Comparison of ENCODE assay signal across 15 cellular contexts in the genomic region with DNA sequence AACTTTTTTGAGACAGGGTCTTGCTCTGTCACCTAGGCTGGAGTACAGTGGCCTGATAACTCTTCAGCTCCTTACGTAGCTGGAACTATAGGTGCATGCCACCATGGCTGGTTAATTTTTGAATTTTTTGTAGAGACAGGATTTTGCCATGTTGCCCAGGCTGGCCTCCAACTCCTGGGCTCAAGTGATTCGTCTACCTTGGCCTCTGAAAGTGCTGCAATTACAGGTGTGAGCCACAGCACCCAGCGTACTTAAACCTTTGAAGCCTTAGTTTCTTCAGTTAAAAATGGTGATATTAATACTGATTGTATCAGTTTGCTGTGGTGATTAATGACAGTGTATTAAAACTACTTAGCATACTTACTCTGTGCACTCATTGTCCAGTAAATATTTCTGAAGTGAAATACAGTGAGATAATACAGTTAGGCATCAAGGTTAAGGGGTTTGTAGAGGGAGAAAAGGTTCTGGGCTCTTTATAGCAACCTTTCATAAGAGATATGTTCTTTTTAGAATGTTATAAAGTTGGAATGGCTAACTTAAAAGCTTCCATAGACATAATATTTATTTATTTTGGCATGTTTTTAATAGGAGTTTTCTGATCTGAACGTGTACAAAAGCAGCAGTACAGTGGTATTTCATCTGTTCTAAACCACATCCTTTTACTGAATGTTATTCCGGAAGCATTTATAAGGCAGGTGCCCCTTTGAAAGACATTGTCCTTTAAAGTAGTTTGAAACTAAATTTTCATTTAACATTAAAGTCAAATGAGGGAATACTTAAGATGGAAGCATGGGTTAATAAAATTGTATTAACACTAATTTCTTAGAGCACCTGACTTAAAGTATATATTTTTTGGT. TPM values are rescaled to one million over a fixed set of nuclear protein-coding genes. Genes with fewer than 3 reads are reported as not detected.
A peak's percentile ranks its signal among the peaks of the same experiment; 100 is the strongest.
DNase-seq lines count a peak whose midpoint lies in the region; ATAC-seq and TF ChIP-seq lines count a peak whose summit lies in the region.
"Had no signal": no experiment of that assay in that cellular context is flagged by ENCODE, and none has a peak within 500 bp of the region (broad histone marks: within the 10 kb centered on the region; RNA-seq: fewer than 3 reads in every experiment).

No MANE protein-coding gene starts in this region.

- POLR2A ChIA-PET in GM10248 (lab: Yijun Ruan, JAX) = no interaction called here

- H3K4me1 ChIP-seq in upper lobe of right lung (peaks cover 14% of the 10 kb centered on the region), left lung (peaks cover 0 to 55% of the 10 kb centered on the region in 2 donors)

- peaks cover 8% of the 10 kb centered on the region for H3K36me3 Mint-ChIP-seq in activated naive CD4-positive, alpha-beta T cell treated with anti-CD3 and anti-CD28 coated beads, Interleukin-2, amount 50 U/mL, for 24 hours
- peaks cover 47% of the 10 kb centered on the region for H3K36me3 Mint-ChIP-seq in activated T-helper 2 cell treated with anti-CD3 and anti-CD28 coated beads, Interferon-gamma antibody, Interleukin-2, Interleukin-4, amounts not matched to agents 10 μg/mL and 5 μg/mL and 100 μg/mL, durations not matched to agents 14 hours and 24 hours and 36 hours (ENCODE audit: low read depth)

- no peaks in the 10 kb centered on the region for H3K27me3 Mint-ChIP-seq in activated naive CD4-positive, alpha-beta T cell treated with anti-CD3 and anti-CD28 coated beads, Interleukin-2, amount 50 U/mL, for 24 hours
- no peaks in the 10 kb centered on the region for H3K27me3 Mint-ChIP-seq in activated T-helper 2 cell treated with anti-CD3 and anti-CD28 coated beads, Interferon-gamma antibody, Interleukin-2, Interleukin-4, amounts not matched to agents 10 μg/mL and 5 μg/mL and 100 μg/mL, durations not matched to agents 14 hours and 24 hours and 36 hours (ENCODE audit: low read depth)

- CTCF ChIA-PET in GM10248 (lab: Yijun Ruan, JAX) = interaction anchor here (1.9 to 3.0 kb wide), 2 partner anchors 13 to 17 kb away, joined by 4 to 14 read pairs; no protein-coding TSS in a partner anchor

- no peaks in the 10 kb centered on the region for H3K27me3 ChIP-seq in upper lobe of right lung
- no peaks in the 10 kb centered on the region for H3K27me3 ChIP-seq in left lung

- H3K36me3 ChIP-seq in upper lobe of right lung (no peaks in the 10 kb centered on the region), left lung (no peaks in the 10 kb centered on the region)

- H3K9me3 ChIP-seq in upper lobe of right lung = no peaks in the 10 kb centered on the region
- no peaks in the 10 kb centered on the region for H3K9me3 ChIP-seq in left lung

- TF ChIP-seq CTCF in upper lobe of right lung (IDR thresholded peaks at IDR 0.05) (no peak), left lung (IDR thresholded peaks at IDR 0.05) (no peak), GM10248 (IDR thresholded peaks at IDR 0.05; ENCODE audit: control extremely low read depth, extremely low read depth, low read depth, missing control alignments) (no peak)

- intact Hi-C loops in activated T-helper 2 cell treated with anti-CD3 and anti-CD28 coated beads, Interferon-gamma antibody, Interleukin-2, Interleukin-4, amounts not matched to agents 10 μg/mL and 5 μg/mL and 100 μg/mL, durations not matched to agents 14 hours and 24 hours and 36 hours (cut with micrococcal nuclease) = no loop called here
- intact Hi-C loops in upper lobe of right lung (cut with DNase I) (no loop called here), left lung (cut with DNase I) (no loop called here)

- peaks cover 87% of the 10 kb centered on the region for H3K4me1 Mint-ChIP-seq in activated naive CD4-positive, alpha-beta T cell treated with anti-CD3 and anti-CD28 coated beads, Interleukin-2, amount 50 U/mL, for 24 hours
- peaks cover 51% of the 10 kb centered on the region for H3K4me1 Mint-ChIP-seq in activated T-helper 2 cell treated with anti-CD3 and anti-CD28 coated beads, Interferon-gamma antibody, Interleukin-2, Interleukin-4, amounts not matched to agents 10 μg/mL and 5 μg/mL and 100 μg/mL, durations not matched to agents 14 hours and 24 hours and 36 hours (ENCODE audit: low read depth)
- H3K4me1 Mint-ChIP-seq: GM23338 had no signal

- no peaks in the 10 kb centered on the region for H3K9me3 Mint-ChIP-seq in activated naive CD4-positive, alpha-beta T cell treated with anti-CD3 and anti-CD28 coated beads, Interleukin-2, amount 50 U/mL, for 24 hours
- H3K9me3 Mint-ChIP-seq in activated T-helper 2 cell treated with anti-CD3 and anti-CD28 coated beads, Interferon-gamma antibody, Interleukin-2, Interleukin-4, amounts not matched to agents 10 μg/mL and 5 μg/mL and 100 μg/mL, durations not matched to agents 14 hours and 24 hours and 36 hours = peaks cover 8% of the 10 kb centered on the region

- H3K27ac ChIP-seq in upper lobe of right lung (peak overlapping the region; percentile 5), left lung (peak overlapping the region in 1 of 2 donors; percentile 30)

- no peak for DNase-seq in activated naive CD4-positive, alpha-beta T cell treated with Interleukin-2 at 50 U/mL for 16 hours
- no peak for DNase-seq in activated T-helper 2 cell treated with anti-CD3 and anti-CD28 coated beads, Interferon-gamma antibody, Interleukin-2, Interleukin-4, amounts not matched to agents 10 μg/mL and 5 μg/mL and 100 μg/mL, durations not matched to agents 14 hours and 24 hours and 36 hours (ENCODE audit: low spot score)
- no peak for DNase-seq in upper lobe of right lung
- DNase-seq in left lung = no peak
- DNase-seq in GM10248 (ENCODE audit: extremely low spot score) = no peak
- no peak for DNase-seq in cerebellar nuclear complex (lab: John Stamatoyannopoulos, UW)
- DNase-seq: activated effector memory CD4-positive, alpha-beta T cell treated with anti-CD3 and anti-CD28 coated beads, Interleukin-2, amount 50 U/mL, for 16 hours; EL; mesenchymal stem cell; NCI-H1105 treated with DMSO at 0.1 percent for 48 hours; NCI-H526 had no signal

- H3K4me3 ChIP-seq in upper lobe of right lung (no peak overlapping the region), left lung (no peak overlapping the region)
- H3K4me3 ChIP-seq: GM23338 had no signal

- H3K4me3 Mint-ChIP-seq in activated naive CD4-positive, alpha-beta T cell treated with anti-CD3 and anti-CD28 coated beads, Interleukin-2, amount 50 U/mL, for 24 hours = peak overlapping the region; percentile 53
- peak overlapping the region; percentile 35 for H3K4me3 Mint-ChIP-seq in activated T-helper 2 cell treated with anti-CD3 and anti-CD28 coated beads, Interferon-gamma antibody, Interleukin-2, Interleukin-4, amounts not matched to agents 10 μg/mL and 5 μg/mL and 100 μg/mL, durations not matched to agents 14 hours and 24 hours and 36 hours (ENCODE audit: low read depth)
- H3K4me3 Mint-ChIP-seq: GM23338 had no signal

- ATAC-seq in HG03196 (IDR thresholded peaks at IDR 0.05; ENCODE audit: unreplicated experiment) (peak; percentile 41), upper lobe of right lung (no peak), left lung (no peak)
- ATAC-seq: GM23338, Right ventricle myocardium inferior had no signal

- H3K27ac Mint-ChIP-seq in activated naive CD4-positive, alpha-beta T cell treated with anti-CD3 and anti-CD28 coated beads, Interleukin-2, amount 50 U/mL, for 24 hours = peak overlapping the region; percentile 42
- H3K27ac Mint-ChIP-seq in activated T-helper 2 cell treated with anti-CD3 and anti-CD28 coated beads, Interferon-gamma antibody, Interleukin-2, Interleukin-4, amounts not matched to agents 10 μg/mL and 5 μg/mL and 100 μg/mL, durations not matched to agents 14 hours and 24 hours and 36 hours = peak overlapping the region; percentile 48
- H3K27ac Mint-ChIP-seq: GM23338 had no signal

RNA-seq across cellular contexts. Expression of gene NCK1, which starts 23.6 kb away (rescaled TPM):
- total RNA-seq in activated T-helper 2 cell treated with anti-CD3 and anti-CD28 coated beads, Interferon-gamma antibody, Interleukin-2, Interleukin-4, amounts not matched to agents 10 μg/mL and 5 μg/mL and 100 μg/mL, durations not matched to agents 14 hours and 24 hours and 36 hours = 40.2 and 41.9 TPM in 2 replicates
- total RNA-seq in upper lobe of right lung = 54.0 TPM
- 10 to 100 TPM; 31.9 to 51.7 TPM for total RNA-seq in left lung
